18 cellular contexts compared by ENCODE assay signal in genomic region chr6:26500102-26500501, GRCh38. TPM values are rescaled to one million over a fixed set of nuclear protein-coding genes. Genes with fewer than 3 reads are reported as not detected.
DNase-seq lines count a peak whose midpoint lies in the region; ATAC-seq and TF ChIP-seq lines count a peak whose summit lies in the region.
"Had no signal": no experiment of that assay in that cellular context is flagged by ENCODE, and none has a peak within 500 bp of the region (broad histone marks: within the 10 kb centered on the region; RNA-seq: fewer than 3 reads in every experiment).

A gene with protein sequence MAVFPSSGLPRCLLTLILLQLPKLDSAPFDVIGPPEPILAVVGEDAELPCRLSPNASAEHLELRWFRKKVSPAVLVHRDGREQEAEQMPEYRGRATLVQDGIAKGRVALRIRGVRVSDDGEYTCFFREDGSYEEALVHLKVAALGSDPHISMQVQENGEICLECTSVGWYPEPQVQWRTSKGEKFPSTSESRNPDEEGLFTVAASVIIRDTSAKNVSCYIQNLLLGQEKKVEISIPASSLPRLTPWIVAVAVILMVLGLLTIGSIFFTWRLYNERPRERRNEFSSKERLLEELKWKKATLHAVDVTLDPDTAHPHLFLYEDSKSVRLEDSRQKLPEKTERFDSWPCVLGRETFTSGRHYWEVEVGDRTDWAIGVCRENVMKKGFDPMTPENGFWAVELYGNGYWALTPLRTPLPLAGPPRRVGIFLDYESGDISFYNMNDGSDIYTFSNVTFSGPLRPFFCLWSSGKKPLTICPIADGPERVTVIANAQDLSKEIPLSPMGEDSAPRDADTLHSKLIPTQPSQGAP (plus strand): TSS chr6:26500303. CDS start chr6:26501287, 984 bp downstream.

- no peak for TF ChIP-seq CTCF in upper lobe of left lung (IDR thresholded peaks at IDR 0.05)

- 63 to 65% methylated on average over 2 of the region's 2 CpGs for WGBS in upper lobe of left lung, 2 donors

- H3K4me1 Mint-ChIP-seq in activated naive CD4-positive, alpha-beta T cell treated with anti-CD3 and anti-CD28 coated beads for 36 hours (ENCODE audit: low read depth), result peaks cover 17% of the 10 kb centered on the region
- H3K4me1 Mint-ChIP-seq in stimulated activated memory B cell treated with anti-CD40 and anti-IgM and Interleukin-4, amounts not matched to agents 10 μg/mL and 1 μg/mL and 100 μg/mL, for 72 hours, result peaks cover 27% of the 10 kb centered on the region

- peaks cover 0 to 16% (median 2%) of the 10 kb centered on the region in 4 donors for H3K27me3 ChIP-seq in upper lobe of left lung
- H3K27me3 ChIP-seq: uterus had no signal

- DNase-seq in activated naive CD4-positive, alpha-beta T cell treated with anti-CD3 and anti-CD28 coated beads for 36 hours, result no peak
- no peak for DNase-seq in activated naive CD4-positive, alpha-beta T cell treated with Interleukin-2 at 50 U/mL for 16 hours
- DNase-seq in UCSD-AML1 (lab: John Stamatoyannopoulos, UW; ENCODE audit: unreplicated experiment) (peak; percentile 46), iPS-NIHi7 (ENCODE audit: extremely low spot score) (peak; percentile 43), pons (ENCODE audit: low spot score) (no peak), upper lobe of left lung (no peak)
- DNase-seq in activated effector memory CD4-positive, alpha-beta T cell treated with Interleukin-2 at 50 U/mL for 16 hours, result no peak
- DNase-seq: activated CD4-positive, alpha-beta T cell treated with anti-CD3 and anti-CD28 coated beads, Interleukin-2, amount 50 U/mL, for 4 hours; foreskin fibroblast; midbrain; pancreas; stimulated activated naive CD4-positive, alpha-beta T cell; T1000; uterus had no signal

- H3K9me3 Mint-ChIP-seq in activated naive CD4-positive, alpha-beta T cell treated with anti-CD3 and anti-CD28 coated beads for 36 hours, result no peaks in the 10 kb centered on the region
- no peaks in the 10 kb centered on the region for H3K9me3 Mint-ChIP-seq in stimulated activated memory B cell treated with anti-CD40 and anti-IgM and Interleukin-4, amounts not matched to agents 10 μg/mL and 1 μg/mL and 100 μg/mL, for 72 hours

- no peak for ATAC-seq in stimulated activated memory B cell treated with anti-CD40 and anti-IgM and Interleukin-4, amounts not matched to agents 10 μg/mL and 1 μg/mL and 100 μg/mL, for 72 hours
- ATAC-seq in upper lobe of left lung (ENCODE audit: low FRiP score in 2 of 2), result no peak
- ATAC-seq: pancreas, Right ventricle myocardium inferior had no signal

- H3K9me3 ChIP-seq in upper lobe of left lung, result no peaks in the 10 kb centered on the region
- H3K9me3 ChIP-seq: pancreas, uterus had no signal

- H3K4me3 ChIP-seq in upper lobe of left lung, result no peak within 1 kb of the TSS
- H3K4me3 ChIP-seq: uterus had no signal

- H3K36me3 ChIP-seq in upper lobe of left lung, result no peaks in the 10 kb centered on the region
- H3K36me3 ChIP-seq: pancreas, uterus had no signal

- H3K27me3 Mint-ChIP-seq in activated naive CD4-positive, alpha-beta T cell treated with anti-CD3 and anti-CD28 coated beads for 36 hours (ENCODE audit: low read depth), result peaks cover 30% of the 10 kb centered on the region
- H3K27me3 Mint-ChIP-seq in stimulated activated memory B cell treated with anti-CD40 and anti-IgM and Interleukin-4, amounts not matched to agents 10 μg/mL and 1 μg/mL and 100 μg/mL, for 72 hours, result no peaks in the 10 kb centered on the region

- no peak within 1 kb of the TSS for H3K27ac Mint-ChIP-seq in activated naive CD4-positive, alpha-beta T cell treated with anti-CD3 and anti-CD28 coated beads for 36 hours
- H3K27ac Mint-ChIP-seq in stimulated activated memory B cell treated with anti-CD40 and anti-IgM and Interleukin-4, amounts not matched to agents 10 μg/mL and 1 μg/mL and 100 μg/mL, for 72 hours, result peak within 1 kb of the TSS; percentile 69

- TF ChIP-seq EP300 in upper lobe of left lung (IDR thresholded peaks at IDR 0.05), result no peak

- H3K4me1 ChIP-seq in upper lobe of left lung, result peaks cover 9 to 11% (median 9%) of the 10 kb centered on the region in 4 donors
- H3K4me1 ChIP-seq: pancreas had no signal

- no peak for TF ChIP-seq POLR2A in upper lobe of left lung (IDR thresholded peaks at IDR 0.05)

- CTCF ChIA-PET in activated naive CD4-positive, alpha-beta T cell treated with anti-CD3 and anti-CD28 coated beads for 36 hours (lab: Charles Lee), result no interaction called here

- no peak within 1 kb of the TSS for H3K27ac ChIP-seq in upper lobe of left lung
- H3K27ac ChIP-seq: HL-60, pancreas, uterus had no signal

- intact Hi-C loops in activated naive CD4-positive, alpha-beta T cell treated with anti-CD3 and anti-CD28 coated beads for 36 hours (cut with micrococcal nuclease), result no loop called here

- no peaks in the 10 kb centered on the region for H3K36me3 Mint-ChIP-seq in activated naive CD4-positive, alpha-beta T cell treated with anti-CD3 and anti-CD28 coated beads for 36 hours (ENCODE audit: low read depth)
- no peaks in the 10 kb centered on the region for H3K36me3 Mint-ChIP-seq in stimulated activated memory B cell treated with anti-CD40 and anti-IgM and Interleukin-4, amounts not matched to agents 10 μg/mL and 1 μg/mL and 100 μg/mL, for 72 hours

- peak within 1 kb of the TSS; percentile 73 for H3K4me3 Mint-ChIP-seq in activated naive CD4-positive, alpha-beta T cell treated with anti-CD3 and anti-CD28 coated beads for 36 hours
- H3K4me3 Mint-ChIP-seq in stimulated activated memory B cell treated with anti-CD40 and anti-IgM and Interleukin-4, amounts not matched to agents 10 μg/mL and 1 μg/mL and 100 μg/mL, for 72 hours, result peak within 1 kb of the TSS; percentile 88

RNA-seq across cellular contexts. Expression of the gene that starts here (rescaled TPM):
- under 1 TPM; 0.07 to 0.10 TPM for total RNA-seq in activated naive CD4-positive, alpha-beta T cell treated with anti-CD3 and anti-CD28 coated beads for 36 hours
- total RNA-seq in upper lobe of left lung, result not detected
- total RNA-seq: LHCN-M2, pancreas, Right ventricle myocardium inferior had no signal

Comparison
In these comparisons a context has a peak if more than half of its experiments do, and no peak if none do; other contexts are left out.
1. DNase-seq: peak in UCSD-AML1 (single experiment) and iPS-NIHi7 (single experiment); none in activated naive CD4-positive, alpha-beta T cell treated with anti-CD3 and anti-CD28 coated beads for 36 hours (single experiment), activated naive CD4-positive, alpha-beta T cell treated with Interleukin-2 at 50 U/mL for 16 hours (single experiment), pons (single experiment), upper lobe of left lung (0 of 2) and activated effector memory CD4-positive, alpha-beta T cell treated with Interleukin-2 at 50 U/mL for 16 hours (single experiment).